In the genomic region with DNA sequence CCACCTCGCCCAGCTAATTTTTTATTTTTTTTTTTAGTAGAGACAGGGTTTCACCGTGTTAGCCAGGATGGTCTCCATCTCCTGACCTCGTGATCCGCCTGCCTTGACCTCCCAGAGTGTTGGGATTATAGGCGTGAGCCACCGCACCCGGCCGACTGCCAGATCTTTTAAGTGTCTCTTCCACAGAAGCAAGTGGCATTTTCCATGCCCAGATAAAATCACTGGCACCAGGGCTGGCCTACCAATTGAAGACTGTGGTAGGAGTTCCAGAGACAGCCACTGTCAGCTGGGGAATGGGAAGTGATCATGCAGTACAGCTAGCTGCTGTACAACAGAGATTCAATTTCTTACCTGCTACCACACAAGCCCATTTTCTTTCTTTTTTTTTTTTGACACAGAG, we compare ENCODE assay signal across 26 cellular contexts.
"Had no signal": no experiment of that assay in that cellular context is flagged by ENCODE, and none has a peak within 500 bp of the region (broad histone marks: within the 10 kb centered on the region; RNA-seq: fewer than 3 reads in every experiment).

No MANE protein-coding gene starts in this region.

- H3K27me3 ChIP-seq: esophagus muscularis mucosa, foreskin keratinocyte, neutrophil, right lobe of liver, thyroid gland, upper lobe of left lung, vagina had no signal

- H3K9me3 ChIP-seq: esophagus muscularis mucosa, neutrophil, right lobe of liver, thyroid gland, upper lobe of left lung, vagina had no signal

- H3K4me3 Mint-ChIP-seq: activated CD8-positive, alpha-beta memory T cell treated with anti-CD3 and anti-CD28 coated beads, Interleukin-2, amount 10 ng/mL, durations not matched to agents 7 days and 5 days; activated CD8-positive, alpha-beta T cell treated with anti-CD3 and anti-CD28 coated beads, Interleukin-2, amount 10 ng/mL, durations not matched to agents 7 days and 5 days; activated naive CD8-positive, alpha-beta T cell; mesothelial cell of epicardium; naive B cell; nephron progenitor cell; stimulated activated naive CD8-positive, alpha-beta T cell treated with anti-CD3 and anti-CD28 coated beads, Interleukin-15, amount 100 ng/mL, for 72 hours; WTC11 had no signal

- ATAC-seq: activated CD8-positive, alpha-beta memory T cell treated with anti-CD3 and anti-CD28 coated beads, Interleukin-2, amount 10 ng/mL, durations not matched to agents 7 days and 5 days; activated CD8-positive, alpha-beta T cell treated with anti-CD3 and anti-CD28 coated beads, Interleukin-2, amount 10 ng/mL, durations not matched to agents 7 days and 5 days; foreskin keratinocyte; right lobe of liver; stimulated activated naive CD8-positive, alpha-beta T cell treated with anti-CD3 and anti-CD28 coated beads, Interleukin-15, amount 100 ng/mL, for 72 hours; WTC11 had no signal

- H3K27ac Mint-ChIP-seq: activated CD8-positive, alpha-beta memory T cell treated with anti-CD3 and anti-CD28 coated beads, Interleukin-2, amount 10 ng/mL, durations not matched to agents 7 days and 5 days; activated CD8-positive, alpha-beta T cell treated with anti-CD3 and anti-CD28 coated beads, Interleukin-2, amount 10 ng/mL, durations not matched to agents 7 days and 5 days; mesothelial cell of epicardium had no signal

- H3K9me3 Mint-ChIP-seq: mesothelial cell of epicardium; naive B cell; nephron progenitor cell; stimulated activated naive CD8-positive, alpha-beta T cell treated with anti-CD3 and anti-CD28 coated beads, Interleukin-15, amount 100 ng/mL, for 72 hours had no signal

- H3K4me1 Mint-ChIP-seq: mesothelial cell of epicardium, WTC11 had no signal

- H3K4me3 ChIP-seq: esophagus muscularis mucosa, right lobe of liver, skin epidermis, thyroid gland, upper lobe of left lung, vagina had no signal

- H3K27me3 Mint-ChIP-seq: activated CD8-positive, alpha-beta memory T cell treated with anti-CD3 and anti-CD28 coated beads, Interleukin-2, amount 10 ng/mL, durations not matched to agents 7 days and 5 days; activated naive CD8-positive, alpha-beta T cell; naive B cell; stimulated activated naive CD8-positive, alpha-beta T cell treated with anti-CD3 and anti-CD28 coated beads, Interleukin-15, amount 100 ng/mL, for 72 hours had no signal

- H3K27ac ChIP-seq: esophagus muscularis mucosa, foreskin keratinocyte, neutrophil, right lobe of liver, thyroid gland, upper lobe of left lung, vagina had no signal

- H3K4me1 ChIP-seq: esophagus muscularis mucosa, foreskin keratinocyte, thyroid gland, upper lobe of left lung had no signal

- DNase-seq: activated CD4-positive, alpha-beta T cell treated with anti-CD3 and anti-CD28 coated beads for 1 hour; activated CD8-positive, alpha-beta memory T cell treated with anti-CD3 and anti-CD28 coated beads, Interleukin-2, amount 10 ng/mL, durations not matched to agents 7 days and 5 days; activated CD8-positive, alpha-beta T cell treated with anti-CD3 and anti-CD28 coated beads, Interleukin-2, amount 10 ng/mL, durations not matched to agents 7 days and 5 days; activated effector memory CD4-positive, alpha-beta T cell treated with Interleukin-2 at 50 U/mL for 16 hours; activated naive CD4-positive, alpha-beta T cell treated with Interleukin-2 at 50 U/mL for 16 hours; amygdala; central memory CD4-positive, alpha-beta T cell; foreskin keratinocyte; mammary epithelial cell; naive B cell; nephron progenitor cell; right lobe of liver; stimulated activated CD4-positive, alpha-beta T cell treated with anti-CD3 and anti-CD28 coated beads, Interleukin-12 subunit alpha, Interleukin-12 subunit beta, amount 100 ng/mL, for 4 hours; stimulated activated CD4-positive, alpha-beta T cell treated with anti-CD3 and anti-CD28 coated beads, Interleukin-4, amount 100 ng/mL, for 1 hour; stimulated activated naive CD8-positive, alpha-beta T cell treated with anti-CD3 and anti-CD28 coated beads, Interleukin-15, amount 100 ng/mL, for 72 hours; substantia nigra; T-helper 2 cell; thyroid gland; upper lobe of left lung had no signal
